ENCODE assay signal across 8 cellular contexts in the genomic region with DNA sequence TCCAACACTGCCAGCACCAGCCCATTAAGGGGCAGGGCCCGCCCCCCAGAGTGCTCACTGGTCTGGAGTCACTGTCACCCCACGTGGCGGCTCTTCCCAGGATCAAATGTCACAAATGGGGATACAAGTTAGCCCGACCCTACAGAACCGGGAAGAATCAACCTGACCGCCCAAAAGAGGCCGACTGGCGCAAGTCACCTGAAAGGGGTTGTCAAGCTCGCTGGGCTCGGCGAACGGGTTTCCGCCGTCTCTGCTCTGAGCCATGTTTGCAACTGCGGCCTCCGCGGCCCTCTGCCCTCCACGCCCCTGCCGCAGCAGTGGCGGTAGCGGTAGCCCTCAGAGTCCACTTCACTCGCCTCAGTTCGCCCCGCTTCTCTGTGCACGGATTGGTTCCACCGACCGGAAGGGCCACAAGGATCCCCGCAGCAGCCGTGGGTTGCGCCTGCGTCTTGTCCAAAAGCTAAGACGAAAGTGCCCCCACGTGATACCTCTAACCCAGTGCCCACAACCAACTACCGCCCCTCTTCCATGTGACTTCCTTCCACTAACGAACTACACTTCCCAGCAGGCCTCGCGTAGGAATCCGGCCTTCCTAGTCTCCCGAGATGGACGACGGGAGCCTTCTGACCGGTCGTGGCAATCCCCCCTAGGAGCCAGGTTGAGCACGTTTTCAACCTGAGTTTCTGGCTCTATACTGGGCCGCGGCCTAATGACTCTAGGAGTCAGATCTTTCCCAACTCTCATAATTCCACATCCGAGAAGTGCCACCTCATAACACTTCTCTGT.
DNase-seq lines count a peak whose midpoint lies in the region; ATAC-seq and FAIRE-seq lines count a peak whose summit lies in the region.

A gene (minus strand): TSS at position 473 of the 786 bp plus-strand sequence. CDS start 209 bp downstream, at position 264.

- peak; percentile 13 for FAIRE-seq in islet of Langerhans (lab: Jason Lieb, UNC)

- DNase-seq in AG08396 (ENCODE audit: low spot score) (peak; percentile 97), NCI-H345 treated with DMSO at 0.1 percent for 48 hours (lab: John Stamatoyannopoulos, UW; ENCODE audit: unreplicated experiment) (peak; percentile 100)
- DNase-seq in activated CD4-positive, CD25-positive, alpha-beta regulatory T cell (lab: John Stamatoyannopoulos, UW), result peak; percentile 64 to 71 (median 66)
- peak; percentile 86 for DNase-seq in central memory CD4-positive, alpha-beta T cell
- peak; percentile 84 for DNase-seq in stimulated activated CD4-positive, alpha-beta T cell treated with anti-CD3 and anti-CD28 coated beads, Interleukin-12 subunit alpha, Interleukin-12 subunit beta, amount 100 ng/mL, for 4 hours

- ATAC-seq in GM19023 (IDR thresholded peaks at IDR 0.05; ENCODE audit: unreplicated experiment) (peak; percentile 94), HG03280 (IDR thresholded peaks at IDR 0.05; ENCODE audit: unreplicated experiment) (peak; percentile 95)

Comparison
In these comparisons a context has a peak if more than half of its experiments do, and no peak if none do; other contexts are left out.
1. Peak in every context shown above with its lines: DNase-seq and ATAC-seq.